Comparison of ENCODE assay signal across 1 cellular context in genomic region chr1:967466-968343, GRCh38.
TF ChIP-seq lines count a peak whose summit lies in the region.

No MANE protein-coding gene starts in this region.

TF ChIP-seq in IMR-90, 13 proteins besides CTCF, POLR2A, EP300 and RAD21:
- TF ChIP-seq SMC3 (IDR thresholded peaks at IDR 0.05; ENCODE audit: low read depth, low read length) (no peak), CHD1 (IDR thresholded peaks at IDR 0.05; ENCODE audit: low read depth, low read length) (no peak), MAZ (IDR thresholded peaks at IDR 0.05; ENCODE audit: borderline replicate concordance, low read depth, low read length) (no peak), USF2 (IDR thresholded peaks at IDR 0.05; ENCODE audit: low read depth, low read length) (no peak), FOS (IDR thresholded peaks at IDR 0.05; ENCODE audit: low read depth, low read length) (no peak), MXI1 (IDR thresholded peaks at IDR 0.05; ENCODE audit: borderline replicate concordance, low read depth, low read length) (no peak), ELK1 (IDR thresholded peaks at IDR 0.05; ENCODE audit: borderline replicate concordance, low read depth, low read length) (no peak), BHLHE40 (IDR thresholded peaks at IDR 0.05; ENCODE audit: low read depth, low read length) (no peak), RFX5 (IDR thresholded peaks at IDR 0.05; ENCODE audit: low read depth, low read length) (no peak), RCOR1 (IDR thresholded peaks at IDR 0.05; ENCODE audit: insufficient replicate concordance, low read length) (no peak), MAFK (IDR thresholded peaks at IDR 0.05; ENCODE audit: low read depth, low read length) (no peak), NFE2L2 (IDR thresholded peaks at IDR 0.05; ENCODE audit: low read depth, low read length) (no peak), CEBPB (IDR thresholded peaks at IDR 0.05; ENCODE audit: low read depth, low read length) (no peak)
TF ChIP-seq in IMR-90: peak in this region for 0.
